ENCODE assay signal across 22 cellular contexts in genomic region chr5:96053063-96053735, GRCh38.
DNase-seq lines count a peak whose midpoint lies in the region; ATAC-seq, FAIRE-seq and TF ChIP-seq lines count a peak whose summit lies in the region.
"Had no signal": no experiment of that assay in that cellular context is flagged by ENCODE, and none has a peak within 500 bp of the region (broad histone marks: within the 10 kb centered on the region; RNA-seq: fewer than 3 reads in every experiment).

No MANE protein-coding gene starts in this region.

- CTCF ChIA-PET in HepG2 (lab: Yijun Ruan, JAX; ENCODE audit: low intra/inter-chr PET ratio, low total read pairs), result no interaction called here

- H3K4me1 ChIP-seq in liver (ENCODE audit: control insufficient read depth in 4 of 4, insufficient read depth in 4 of 4, low read length in 3 of 4) (peaks cover 3 to 34% (median 12%) of the 10 kb centered on the region in 4 donors), HepG2 (ENCODE audit: insufficient read depth, low read length) (peaks cover 20% of the 10 kb centered on the region), thoracic aorta (ENCODE audit: control insufficient read depth in 1 of 2, low read depth in 2 of 2) (peaks cover 31 to 56% of the 10 kb centered on the region in 2 donors)
- H3K4me1 ChIP-seq: BLaER1 had no signal

- H3K9me3 ChIP-seq in liver (ENCODE audit: control insufficient read depth in 4 of 4, low read length in 3 of 4) (no peaks in the 10 kb centered on the region), HepG2 (ENCODE audit: low read length) (no peaks in the 10 kb centered on the region), thoracic aorta (no peaks in the 10 kb centered on the region)
- H3K9me3 ChIP-seq: BLaER1, Caco-2 had no signal

- H2AFZ ChIP-seq in HepG2 (ENCODE audit: low read length), result no peak overlapping the region
- H2AFZ ChIP-seq: GM23248 had no signal

- no peak overlapping the region for H3K9ac ChIP-seq in liver (ENCODE audit: low read depth in 1 of 2, low read length in 2 of 2)
- no peak overlapping the region for H3K9ac ChIP-seq in HepG2 (ENCODE audit: insufficient read depth, low read depth, low read length)
- H3K9ac ChIP-seq: BLaER1, GM23248 had no signal

- TF ChIP-seq RAD21 in liver (IDR thresholded peaks at IDR 0.05) (peak; percentile 30 to 33), HepG2 (CRISPR knock-in tag; IDR thresholded peaks at IDR 0.05) (no peak)

- TF ChIP-seq EP300 in HepG2 (IDR thresholded peaks at IDR 0.05; ENCODE audit: low read depth in 2 of 2, low read length in 2 of 2) (no peak), HepG2 (CRISPR knock-in tag; IDR thresholded peaks at IDR 0.05; ENCODE audit: borderline replicate concordance) (no peak)

- H3K4me2 ChIP-seq in HepG2 (ENCODE audit: low read depth, low read length), result no peak overlapping the region
- H3K4me2 ChIP-seq: BLaER1 had no signal

- no peak for TF ChIP-seq POLR2A in HepG2 (IDR thresholded peaks at IDR 0.05; ENCODE audit: insufficient read depth in 1 of 2, low read depth in 2 of 2, low read length in 2 of 2)

- DNase-seq in HepG2 (ENCODE audit: low spot score) (no peak), thoracic aorta (ENCODE audit: low spot score) (no peak), HCEC 1CT (no peak), SHP77 treated with DMSO at 0.1 percent for 48 hours (lab: John Stamatoyannopoulos, UW) (no peak)
- DNase-seq: Caco-2; CD4-positive, CD25-positive, alpha-beta regulatory T cell; CD8-positive, alpha-beta T cell; DMS153; DND-41; GM23248; H7 had no signal

- H3K27ac ChIP-seq in liver (ENCODE audit: low read depth in 1 of 2, low read length in 2 of 2) (peak overlapping the region; percentile 54 to 80), HepG2 (ENCODE audit: extremely low read length, insufficient read depth, low read length) (no peak overlapping the region), thoracic aorta (peak overlapping the region; percentile 74 to 81)
- H3K27ac ChIP-seq: BLaER1, C4-2B, GM23248 had no signal

- in situ Hi-C loops in HepG2 (cut with HindIII; ENCODE audit: extremely low pct_ligation_motif_present, low pct_unique_long_range_greater_than_20kb), result no loop called here

- TF ChIP-seq CTCF in liver (IDR thresholded peaks at IDR 0.05; ENCODE audit: low read depth, low read length, missing input control) (no peak), HepG2 (CRISPR knock-in tag; IDR thresholded peaks at IDR 0.05) (no peak), thoracic aorta (IDR thresholded peaks at IDR 0.05) (no peak)

- H3K4me3 ChIP-seq in liver (ENCODE audit: low read depth in 1 of 3, low read length in 3 of 3) (no peak overlapping the region), HepG2 (replicated peaks in 1 of 3; ENCODE audit: insufficient read depth in 1 of 3, low read depth in 2 of 3, low read length in 3 of 3) (no peak overlapping the region), thoracic aorta (no peak overlapping the region)
- H3K4me3 ChIP-seq: BLaER1, GM23248 had no signal

- 42% methylated on average over 3 of the region's 3 CpGs for WGBS in liver
- WGBS in HepG2 (ENCODE audit: low lambda C conversion rate), result 97% methylated on average over 3 of the region's 3 CpGs

- intact Hi-C loops in HepG2 (cut with micrococcal nuclease; ENCODE audit: unreplicated experiment), result no loop called here

- no peaks in the 10 kb centered on the region for H3K36me3 ChIP-seq in liver (ENCODE audit: control insufficient read depth in 4 of 4, insufficient read depth in 3 of 4, low read depth in 1 of 4, low read length in 3 of 4)
- no peaks in the 10 kb centered on the region for H3K36me3 ChIP-seq in HepG2 (replicated peaks in 1 of 2; ENCODE audit: control insufficient read depth in 1 of 2, insufficient read depth in 2 of 2, low read length in 2 of 2)
- H3K36me3 ChIP-seq in thoracic aorta, result no peaks in the 10 kb centered on the region
- H3K36me3 ChIP-seq: BLaER1 had no signal

- POLR2A ChIA-PET in HepG2 (lab: Yijun Ruan, JAX), result interaction anchor here (1.7 kb wide), 1 partner anchor 65 kb away, joined by 5 read pairs; no protein-coding TSS in a partner anchor

- no peaks in the 10 kb centered on the region for H3K79me2 ChIP-seq in HepG2 (ENCODE audit: insufficient read depth, low read length)

- FAIRE-seq in HepG2 (lab: Jason Lieb, UNC) (no peak), islet of Langerhans (lab: Jason Lieb, UNC) (peak; percentile 30)
- FAIRE-seq: A204.1, G401.6, GM12892, H1 had no signal

- ATAC-seq in HepG2 (no peak), thoracic aorta (ENCODE audit: insufficient number of reproducible peaks, low FRiP score, low read depth) (no peak), GM21723 (IDR thresholded peaks at IDR 0.05; ENCODE audit: unreplicated experiment) (no peak), HG03135 (IDR thresholded peaks at IDR 0.05; ENCODE audit: unreplicated experiment) (no peak)
- ATAC-seq: CD8-positive, alpha-beta T cell; HCT116 had no signal

- H4K20me1 ChIP-seq in HepG2 (ENCODE audit: insufficient read depth, low read length), result no peaks in the 10 kb centered on the region
- H4K20me1 ChIP-seq: BLaER1 had no signal

- H3K27me3 ChIP-seq in liver (ENCODE audit: control insufficient read depth in 4 of 4, insufficient read depth in 4 of 4, low read length in 3 of 4) (no peaks in the 10 kb centered on the region), HepG2 (ENCODE audit: control insufficient read depth in 1 of 2, insufficient read depth in 2 of 2, low read length in 2 of 2) (no peaks in the 10 kb centered on the region), thoracic aorta (replicated peaks; ENCODE audit: insufficient read depth) (no peaks in the 10 kb centered on the region)
- H3K27me3 ChIP-seq: BLaER1 had no signal

- no TSS peak for BruUV-seq in HepG2 (replicated peaks; lab: Mats Ljungman, UMichigan)

TF ChIP-seq in liver, 16 proteins besides CTCF, POLR2A, EP300 and RAD21:
- TF ChIP-seq NR2F2 (IDR thresholded peaks at IDR 0.05), result no peak
- TF ChIP-seq ATF3 (IDR thresholded peaks at IDR 0.05), result peak; percentile 48
- peak; percentile 22 to 34 for TF ChIP-seq JUND (IDR thresholded peaks at IDR 0.05)
- peak in 1 of 2 donors; percentile 28 for TF ChIP-seq EGR1 (IDR thresholded peaks at IDR 0.05; ENCODE audit: low read depth in 2 of 2)
- TF ChIP-seq SP1 (IDR thresholded peaks at IDR 0.05), result peak; percentile 41
- TF ChIP-seq HNF4A (conservative IDR thresholded peaks at IDR 0.05), result peak; percentile 66 to 75
- TF ChIP-seq RXRA (IDR thresholded peaks at IDR 0.05), result no peak

TF ChIP-seq in HepG2, 621 proteins besides CTCF, POLR2A, EP300 and RAD21 (continues in another document):
- TF ChIP-seq MXD3 (CRISPR knock-in tag; IDR thresholded peaks at IDR 0.05) (no peak), GABPA (IDR thresholded peaks at IDR 0.05; ENCODE audit: low read depth, low read length) (no peak), GABPA (CRISPR knock-in tag; IDR thresholded peaks at IDR 0.05; ENCODE audit: low read depth) (no peak), ZNF639 (CRISPR knock-in tag; conservative IDR thresholded peaks at IDR 0.05) (no peak), DNMT3B (CRISPR knock-in tag; conservative IDR thresholded peaks at IDR 0.05) (no peak), CCAR2 (optimal IDR thresholded peaks at IDR 0.05; ENCODE audit: low read depth, low read length) (no peak), ZNF496 (CRISPR knock-in tag; IDR thresholded peaks at IDR 0.05; ENCODE audit: insufficient replicate concordance) (no peak), RBM22 (optimal IDR thresholded peaks at IDR 0.05; ENCODE audit: low read length) (no peak), ZBTB38 (CRISPR knock-in tag; IDR thresholded peaks at IDR 0.05) (no peak), SALL2 (CRISPR knock-in tag; IDR thresholded peaks at IDR 0.05) (no peak), ZNF746 (CRISPR knock-in tag; IDR thresholded peaks at IDR 0.05) (no peak), HOXA7 (CRISPR knock-in tag; IDR thresholded peaks at IDR 0.05) (no peak), SNAPC5 (CRISPR knock-in tag; IDR thresholded peaks at IDR 0.05; ENCODE audit: borderline replicate concordance) (no peak)
- TF ChIP-seq, protein P1, sequence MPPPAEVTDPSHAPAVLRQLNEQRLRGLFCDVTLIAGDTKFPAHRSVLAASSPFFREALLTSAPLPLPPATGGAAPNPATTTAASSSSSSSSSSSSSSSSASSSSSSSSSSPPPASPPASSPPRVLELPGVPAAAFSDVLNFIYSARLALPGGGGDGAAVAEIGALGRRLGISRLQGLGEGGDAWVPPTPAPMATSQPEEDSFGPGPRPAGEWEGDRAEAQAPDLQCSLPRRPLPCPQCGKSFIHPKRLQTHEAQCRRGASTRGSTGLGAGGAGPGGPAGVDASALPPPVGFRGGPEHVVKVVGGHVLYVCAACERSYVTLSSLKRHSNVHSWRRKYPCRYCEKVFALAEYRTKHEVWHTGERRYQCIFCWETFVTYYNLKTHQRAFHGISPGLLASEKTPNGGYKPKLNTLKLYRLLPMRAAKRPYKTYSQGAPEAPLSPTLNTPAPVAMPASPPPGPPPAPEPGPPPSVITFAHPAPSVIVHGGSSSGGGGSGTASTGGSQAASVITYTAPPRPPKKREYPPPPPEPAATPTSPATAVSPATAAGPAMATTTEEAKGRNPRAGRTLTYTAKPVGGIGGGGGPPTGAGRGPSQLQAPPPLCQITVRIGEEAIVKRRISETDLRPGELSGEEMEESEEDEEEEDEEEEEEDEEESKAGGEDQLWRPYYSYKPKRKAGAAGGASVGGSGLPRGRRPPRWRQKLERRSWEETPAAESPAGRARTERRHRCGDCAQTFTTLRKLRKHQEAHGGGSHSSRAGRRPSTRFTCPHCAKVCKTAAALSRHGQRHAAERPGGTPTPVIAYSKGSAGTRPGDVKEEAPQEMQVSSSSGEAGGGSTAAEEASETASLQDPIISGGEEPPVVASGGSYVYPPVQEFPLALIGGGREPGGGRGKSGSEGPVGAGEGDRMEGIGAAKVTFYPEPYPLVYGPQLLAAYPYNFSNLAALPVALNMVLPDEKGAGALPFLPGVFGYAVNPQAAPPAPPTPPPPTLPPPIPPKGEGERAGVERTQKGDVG (CRISPR knock-in tag; IDR thresholded peaks at IDR 0.05; ENCODE audit: borderline replicate concordance), result no peak
